ENCODE assay signal across 20 cellular contexts in genomic region chr7:73428697-73429005, GRCh38.
"Had no signal": no experiment of that assay in that cellular context is flagged by ENCODE, and none has a peak within 500 bp of the region (broad histone marks: within the 10 kb centered on the region; RNA-seq: fewer than 3 reads in every experiment).

No MANE protein-coding gene starts in this region.

- H3K36me3 ChIP-seq: thyroid gland had no signal

- DNase-seq: activated CD4-positive, alpha-beta T cell treated with anti-CD3 and anti-CD28 coated beads for 48 hours; activated CD4-positive, CD25-positive, alpha-beta regulatory T cell; activated CD8-positive, alpha-beta T cell treated with anti-CD3 and anti-CD28 coated beads for 36 hours; activated naive CD4-positive, alpha-beta T cell treated with Interleukin-2 at 50 U/mL for 16 hours; activated naive CD8-positive, alpha-beta T cell treated with anti-CD3 and anti-CD28 coated beads, Interleukin-2, amount 10 ng/mL, durations not matched to agents 7 days and 5 days; activated T-cell treated with anti-CD3 and anti-CD28 coated beads, Interleukin-2, amount 50 U/mL, for 1 hour; body of pancreas; dermis blood vessel endothelial cell; effector memory CD8-positive, alpha-beta T cell; foreskin keratinocyte; hippocampal formation; immature natural killer cell; naive B cell; stimulated activated CD4-positive, alpha-beta T cell treated with anti-CD3 and anti-CD28 coated beads, Interleukin-12 subunit alpha, Interleukin-12 subunit beta, amount 100 ng/mL, for 4 hours; stimulated activated CD4-positive, alpha-beta T cell treated with anti-CD3 and anti-CD28 coated beads, Interleukin-1b, Interleukin-23, amount 100 ng/mL, for 48 hours; stimulated activated naive CD4-positive, alpha-beta T cell treated with Interleukin-2 at 50 U/mL for 16 hours; T-helper 1 cell; T-helper 9 cell; thyroid gland had no signal

- H3K4me1 ChIP-seq: foreskin keratinocyte had no signal

- H3K27ac ChIP-seq: body of pancreas, foreskin keratinocyte, thyroid gland had no signal

- H3K9me3 ChIP-seq: body of pancreas, mucosa of descending colon, thyroid gland had no signal

- ATAC-seq: activated CD8-positive, alpha-beta T cell treated with anti-CD3 and anti-CD28 coated beads for 36 hours; body of pancreas; effector memory CD8-positive, alpha-beta T cell; mucosa of descending colon had no signal

- H3K27me3 ChIP-seq: body of pancreas, thyroid gland had no signal

- H3K4me3 ChIP-seq: body of pancreas, mucosa of descending colon, thyroid gland had no signal
